9 cellular contexts compared by ENCODE assay signal in the genomic region with DNA sequence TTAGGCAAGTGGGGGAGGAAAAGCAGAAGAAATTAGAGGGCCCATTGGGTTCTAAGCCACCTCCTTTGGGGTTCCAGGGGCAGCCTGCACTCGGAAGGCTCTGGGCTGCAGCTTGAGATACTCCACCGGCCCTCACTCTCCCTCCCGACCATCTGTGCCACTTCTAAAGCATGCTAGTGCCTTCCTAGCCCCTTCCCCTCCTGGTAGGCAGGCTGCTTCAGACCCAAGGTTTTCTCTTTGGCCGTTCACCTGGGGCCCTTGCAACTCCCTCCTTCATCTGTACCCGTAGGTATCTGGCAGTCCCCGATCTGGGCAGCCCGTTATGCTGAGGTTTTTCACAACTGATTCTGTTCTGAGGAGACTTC.
DNase-seq lines count a peak whose midpoint lies in the region; ATAC-seq and TF ChIP-seq lines count a peak whose summit lies in the region.
"Had no signal": no experiment of that assay in that cellular context is flagged by ENCODE, and none has a peak within 500 bp of the region (broad histone marks: within the 10 kb centered on the region; RNA-seq: fewer than 3 reads in every experiment).

No MANE protein-coding gene starts in this region.

- POLR2A ChIA-PET in CD8-positive, alpha-beta memory T cell (lab: Charles Lee) = no interaction called here

- H3K9me3 Mint-ChIP-seq in CD8-positive, alpha-beta memory T cell = no peaks in the 10 kb centered on the region
- H3K9me3 Mint-ChIP-seq in neural progenitor cell = no peaks in the 10 kb centered on the region

- peaks cover 0 to 6% (median 0%) of the 10 kb centered on the region in 3 donors for H3K36me3 Mint-ChIP-seq in CD8-positive, alpha-beta memory T cell
- H3K36me3 Mint-ChIP-seq in neural progenitor cell = no peaks in the 10 kb centered on the region

- DNase-seq in CD8-positive, alpha-beta memory T cell = no peak
- no peak for DNase-seq in NT2/D1 (ENCODE audit: low read depth, low spot score)
- DNase-seq in neural progenitor cell (ENCODE audit: low spot score) = no peak
- DNase-seq in dermis blood vessel endothelial cell = no peak
- DNase-seq in gastrocnemius medialis = no peak
- DNase-seq in D341Med (ENCODE audit: low spot score) = no peak
- DNase-seq: NCI-H82 had no signal

- peak overlapping the region; percentile 87 to 93 (median 90) for H3K4me3 Mint-ChIP-seq in CD8-positive, alpha-beta memory T cell
- H3K4me3 Mint-ChIP-seq in neural progenitor cell = peak overlapping the region; percentile 88

- in situ Hi-C loops in gastrocnemius medialis (cut with MboI; ENCODE audit: low sequenced_read_pairs in 4 of 4) = no loop called here

- no peaks in the 10 kb centered on the region for H3K36me3 ChIP-seq in CD8-positive, alpha-beta memory T cell (ENCODE audit: insufficient read depth, low read length)
- H3K36me3 ChIP-seq in NT2/D1 (ENCODE audit: insufficient read depth, insufficient read length, low read length) (no peaks in the 10 kb centered on the region), ectodermal cell (ENCODE audit: control insufficient read depth, insufficient read depth, low read length) (no peaks in the 10 kb centered on the region), neural progenitor cell (no peaks in the 10 kb centered on the region), gastrocnemius medialis (no peaks in the 10 kb centered on the region)

- H3K27me3 Mint-ChIP-seq in CD8-positive, alpha-beta memory T cell = no peaks in the 10 kb centered on the region
- H3K27me3 Mint-ChIP-seq in neural progenitor cell (ENCODE audit: insufficient read depth, low read depth) = peaks cover 42% of the 10 kb centered on the region

- H4K20me1 ChIP-seq in neural progenitor cell (ENCODE audit: low read depth) = peaks cover 26% of the 10 kb centered on the region

- H3K4me2 ChIP-seq in neural progenitor cell = peak overlapping the region; percentile 99

- TF ChIP-seq CTCF in neural progenitor cell (IDR thresholded peaks at IDR 0.05) = no peak
- no peak for TF ChIP-seq CTCF in gastrocnemius medialis (IDR thresholded peaks at IDR 0.05 in 4 of 5, conservative IDR thresholded peaks at IDR 0.05 in 1 of 5)

- H3K27ac ChIP-seq in CD8-positive, alpha-beta memory T cell (ENCODE audit: low read depth, low read length) = peak overlapping the region; percentile 80
- H3K27ac ChIP-seq in ectodermal cell (ENCODE audit: insufficient read depth, low read depth, low read length, poor library complexity, severe bottlenecking) = no peak overlapping the region
- no peak overlapping the region for H3K27ac ChIP-seq in neural progenitor cell
- no peak overlapping the region for H3K27ac ChIP-seq in gastrocnemius medialis

- H3K27me3 ChIP-seq in CD8-positive, alpha-beta memory T cell (ENCODE audit: insufficient read depth, low read length, poor library complexity, severe bottlenecking) = no peaks in the 10 kb centered on the region
- H3K27me3 ChIP-seq in NT2/D1 (ENCODE audit: insufficient read depth, insufficient read length) (peaks cover 20% of the 10 kb centered on the region), ectodermal cell (ENCODE audit: control insufficient read depth, insufficient read depth, low read length, poor library complexity, severe bottlenecking) (peaks cover 39% of the 10 kb centered on the region), neural progenitor cell (peaks cover 39% of the 10 kb centered on the region), gastrocnemius medialis (peaks cover 0 to 3% (median 0%) of the 10 kb centered on the region in 3 donors)

- H3K9ac ChIP-seq in NT2/D1 (ENCODE audit: insufficient read length, low read depth) (peak overlapping the region; percentile 44), neural progenitor cell (no peak overlapping the region)

- intact Hi-C loops in gastrocnemius medialis (cut with DNase I; ENCODE audit: low total_unique reads) = no loop called here

- peak overlapping the region; percentile 91 to 99 (median 96) for H3K27ac Mint-ChIP-seq in CD8-positive, alpha-beta memory T cell
- no peak overlapping the region for H3K27ac Mint-ChIP-seq in neural progenitor cell

- H3K4me1 Mint-ChIP-seq in CD8-positive, alpha-beta memory T cell = peaks cover 68 to 72% (median 72%) of the 10 kb centered on the region in 3 donors
- H3K4me1 Mint-ChIP-seq in neural progenitor cell = peaks cover 26% of the 10 kb centered on the region

- ATAC-seq in GM18907 (IDR thresholded peaks at IDR 0.05; ENCODE audit: unreplicated experiment) (no peak), gastrocnemius medialis (no peak)

- TF ChIP-seq POLR2A in gastrocnemius medialis (IDR thresholded peaks at IDR 0.05) = no peak

- H3F3A ChIP-seq in neural progenitor cell (ENCODE audit: low read depth) = peaks cover 24% of the 10 kb centered on the region

- peak overlapping the region; percentile 73 for H3K4me3 ChIP-seq in CD8-positive, alpha-beta memory T cell (ENCODE audit: low read length)
- H3K4me3 ChIP-seq in NT2/D1 (ENCODE audit: insufficient read length, low read depth) (no peak overlapping the region), ectodermal cell (ENCODE audit: insufficient read depth, low read depth, low read length) (peak overlapping the region; percentile 19), neural progenitor cell (peak overlapping the region; percentile 99), gastrocnemius medialis (no peak overlapping the region)

- CTCF ChIA-PET in CD8-positive, alpha-beta memory T cell (lab: Charles Lee) = interaction anchor here (1.5 to 5.6 kb wide), 2 partner anchors 20 to 53 kb away, joined by 3 to 40 read pairs; no protein-coding TSS in a partner anchor

- H2AFZ ChIP-seq in neural progenitor cell (replicated peaks) = no peak overlapping the region

- no peaks in the 10 kb centered on the region for H3K9me3 ChIP-seq in CD8-positive, alpha-beta memory T cell (ENCODE audit: low read length)
- no peaks in the 10 kb centered on the region for H3K9me3 ChIP-seq in NT2/D1 (ENCODE audit: insufficient read depth, low read length)
- no peaks in the 10 kb centered on the region for H3K9me3 ChIP-seq in ectodermal cell (ENCODE audit: control insufficient read depth, low read length)
- no peaks in the 10 kb centered on the region for H3K9me3 ChIP-seq in neural progenitor cell (ENCODE audit: low read depth)
- no peaks in the 10 kb centered on the region for H3K9me3 ChIP-seq in gastrocnemius medialis

- H3K4me1 ChIP-seq in CD8-positive, alpha-beta memory T cell (ENCODE audit: insufficient read depth, low read length) = peaks cover 66% of the 10 kb centered on the region
- H3K4me1 ChIP-seq in NT2/D1 (ENCODE audit: insufficient read depth, insufficient read length) (peaks cover 15% of the 10 kb centered on the region), ectodermal cell (ENCODE audit: control insufficient read depth, insufficient read depth, low read length) (peaks cover 15% of the 10 kb centered on the region), neural progenitor cell (peaks cover 17% of the 10 kb centered on the region), gastrocnemius medialis (peaks cover 3 to 9% of the 10 kb centered on the region in 2 donors)

- H3K79me2 ChIP-seq in neural progenitor cell (ENCODE audit: low read depth) = peaks cover 6% of the 10 kb centered on the region

- WGBS in ectodermal cell, 2 experiments = 51 to 56% methylated on average over 7 of the region's 7 CpGs

Comparison
In these comparisons a context has a peak if more than half of its experiments do, and no peak if none do; other contexts are left out.
1. H3K4me3 ChIP-seq: peak in CD8-positive, alpha-beta memory T cell (single experiment), ectodermal cell (single experiment) and neural progenitor cell (single experiment); none in NT2/D1 (single experiment) and gastrocnemius medialis (0 of 4).